1 cellular context compared by ENCODE assay signal in genomic region chr6:57257911-57258541, GRCh38.
TF ChIP-seq lines count a peak whose summit lies in the region.

No MANE protein-coding gene starts in this region.

TF ChIP-seq in H1, 55 proteins besides CTCF, POLR2A, EP300 and RAD21 (continued from another document):
- TF ChIP-seq USF2 (IDR thresholded peaks at IDR 0.05; ENCODE audit: low read length) (no peak), CBX5 (IDR thresholded peaks at IDR 0.05; ENCODE audit: low read depth, low read length) (no peak), CEBPB (IDR thresholded peaks at IDR 0.05; ENCODE audit: low read depth, low read length) (no peak)
